In genomic region chr15:56733131-56734012, GRCh38 we compare ENCODE assay signal across 8 cellular contexts. TPM values are rescaled to one million over a fixed set of nuclear protein-coding genes. Genes with fewer than 3 reads are reported as not detected.
DNase-seq lines count a peak whose midpoint lies in the region; ATAC-seq and TF ChIP-seq lines count a peak whose summit lies in the region.

ZNF280D (minus strand) TSS chr15:56733509; CDS start chr15:56707109, 26,400 bp downstream.

- H3K9ac ChIP-seq in adipocyte (ENCODE audit: low read length) = peak within 1 kb of the TSS; percentile 92

- ATAC-seq in HG02610 (IDR thresholded peaks at IDR 0.05; ENCODE audit: unreplicated experiment) (peak; percentile 89), T-cell (replicated peaks in 1 of 4) (peak; percentile 87 to 90 (median 89)), upper lobe of right lung (peak; percentile 98)

- CTCF ChIA-PET in T-cell (lab: Charles Lee) = no interaction called here

- intact Hi-C loops in cardiac septum (cut with DNase I) (loop anchor here (1.0 to 10.0 kb wide), 2 partner anchors 151 to 185 kb away; partner anchors contain the start of gene TCF12), upper lobe of right lung (cut with DNase I) (no loop called here)

- peaks cover 0 to 4% (median 3%) of the 10 kb centered on the region in 3 donors for H3K9me3 Mint-ChIP-seq in T-cell
- peaks cover 13% of the 10 kb centered on the region for H3K9me3 Mint-ChIP-seq in progenitor cell of endocrine pancreas (ENCODE audit: low read depth)

- H3K4me3 ChIP-seq in adipocyte (ENCODE audit: low read length) (peak within 1 kb of the TSS; percentile 84), upper lobe of right lung (peak within 1 kb of the TSS; percentile 68)

- H3K36me3 ChIP-seq in adipocyte (ENCODE audit: control insufficient read depth, insufficient read depth, low read length, severe bottlenecking) = no peaks in the 10 kb centered on the region
- H3K36me3 ChIP-seq in upper lobe of right lung = no peaks in the 10 kb centered on the region

- H3K9me3 ChIP-seq in adipocyte (ENCODE audit: control insufficient read depth, low read length) (no peaks in the 10 kb centered on the region), upper lobe of right lung (no peaks in the 10 kb centered on the region)

- H3K27ac Mint-ChIP-seq in T-cell = peak within 1 kb of the TSS; percentile 92 to 93
- peak within 1 kb of the TSS; percentile 98 for H3K27ac Mint-ChIP-seq in progenitor cell of endocrine pancreas

- H3K4me1 Mint-ChIP-seq in T-cell (peaks cover 37 to 41% (median 41%) of the 10 kb centered on the region in 3 donors), progenitor cell of endocrine pancreas (ENCODE audit: low read depth) (no peaks in the 10 kb centered on the region)

- TF ChIP-seq CTCF in GM10266 (IDR thresholded peaks at IDR 0.05; ENCODE audit: control insufficient read depth, insufficient read depth, low read depth, missing control alignments) (no peak), progenitor cell of endocrine pancreas (IDR thresholded peaks at IDR 0.05; ENCODE audit: unreplicated experiment) (no peak), upper lobe of right lung (IDR thresholded peaks at IDR 0.05) (no peak)

- H3K27me3 Mint-ChIP-seq in T-cell = no peaks in the 10 kb centered on the region
- no peaks in the 10 kb centered on the region for H3K27me3 Mint-ChIP-seq in progenitor cell of endocrine pancreas

- H3K4me1 ChIP-seq in adipocyte (ENCODE audit: control insufficient read depth, insufficient read depth, low read length) (peaks cover 64% of the 10 kb centered on the region), upper lobe of right lung (peaks cover 32% of the 10 kb centered on the region)

- H3K36me3 Mint-ChIP-seq in T-cell = peaks cover 9% of the 10 kb centered on the region
- peaks cover 7% of the 10 kb centered on the region for H3K36me3 Mint-ChIP-seq in progenitor cell of endocrine pancreas (ENCODE audit: insufficient read depth)

- POLR2A ChIA-PET in T-cell (lab: Charles Lee) = interaction anchor here in 1 of 2 donors (0.6 kb wide), 2 partner anchors 29 to 300 kb away, joined by 3 to 4 read pairs; no protein-coding TSS in a partner anchor

- no peaks in the 10 kb centered on the region for H3K27me3 ChIP-seq in adipocyte (replicated peaks; ENCODE audit: control insufficient read depth, insufficient read depth, low read length)
- no peaks in the 10 kb centered on the region for H3K27me3 ChIP-seq in upper lobe of right lung

- H3K27ac ChIP-seq in upper lobe of right lung = peak within 1 kb of the TSS; percentile 95

- DNase-seq in GM10266 (ENCODE audit: extremely low spot score) = peak; percentile 87
- peak; percentile 50 for DNase-seq in NCI-H1105 treated with DMSO at 0.1 percent for 48 hours (lab: John Stamatoyannopoulos, UW)
- DNase-seq in T-cell = peak; percentile 45 to 82 (median 67)
- peak; percentile 91 for DNase-seq in adipocyte (ENCODE audit: low read depth)
- peak; percentile 94 for DNase-seq in cardiac septum (ENCODE audit: low spot score)
- peak; percentile 45 for DNase-seq in progenitor cell of endocrine pancreas (ENCODE audit: low spot score, unreplicated experiment)
- DNase-seq in upper lobe of right lung = peak; percentile 96

- H3K4me3 Mint-ChIP-seq in T-cell (peak within 1 kb of the TSS; percentile 92 to 96 (median 95)), progenitor cell of endocrine pancreas (ENCODE audit: low read depth) (peak within 1 kb of the TSS; percentile 83)

RNA-seq across cellular contexts. Expression of gene ZNF280D, which starts in this region (rescaled TPM):
- total RNA-seq in T-cell (10 to 100 TPM; 29.1 to 39.5 (median 32.4) TPM), cardiac septum (34.7 TPM), progenitor cell of endocrine pancreas (26.9 and 29.7 TPM in 2 replicates), upper lobe of right lung (46.2 TPM)

Comparison
In these comparisons a context has a peak if more than half of its experiments do, and no peak if none do; other contexts are left out.
1. Peak in every context shown above with its lines: DNase-seq, ATAC-seq, H3K4me3 ChIP-seq and H3K27ac ChIP-seq.
2. DNase-seq: peak in every context shown above with its lines; median percentile 96 in upper lobe of right lung; 94 in cardiac septum; 91 in adipocyte; 87 in GM10266; 67 in T-cell; 50 in NCI-H1105 treated with DMSO at 0.1 percent for 48 hours; 45 in progenitor cell of endocrine pancreas.